ENCODE assay signal across 9 cellular contexts in genomic region chr1:206717237-206717989, GRCh38. TPM values are rescaled to one million over a fixed set of nuclear protein-coding genes. Genes with fewer than 3 reads are reported as not detected.
DNase-seq lines count a peak whose midpoint lies in the region; ATAC-seq and TF ChIP-seq lines count a peak whose summit lies in the region.
"Had no signal": no experiment of that assay in that cellular context is flagged by ENCODE, and none has a peak within 500 bp of the region (broad histone marks: within the 10 kb centered on the region; RNA-seq: fewer than 3 reads in every experiment).

No MANE protein-coding gene starts in this region.

- ATAC-seq in GM18873 (IDR thresholded peaks at IDR 0.05; ENCODE audit: low FRiP score, unreplicated experiment) (peak; percentile 73), HG02759 (IDR thresholded peaks at IDR 0.05; ENCODE audit: unreplicated experiment) (peak; percentile 69), PC-3 (no peak), left lung (peak; percentile 12)

- peaks cover 14% of the 10 kb centered on the region for H3F3A ChIP-seq in PC-3 (ENCODE audit: low read length, unreplicated experiment)

- TF ChIP-seq CTCF in PC-3 (conservative IDR thresholded peaks at IDR 0.05; ENCODE audit: low read depth, low read length): no peak
- no peak for TF ChIP-seq CTCF in left lung (IDR thresholded peaks at IDR 0.05)
- no peak for TF ChIP-seq CTCF in osteocyte (IDR thresholded peaks at IDR 0.05)

- no peaks in the 10 kb centered on the region for H3K9me3 Mint-ChIP-seq in osteocyte (ENCODE audit: unreplicated experiment)

- CTCF ChIA-PET in PC-3 (lab: Charles Lee): interaction anchor here (0.6 kb wide), 2 partner anchors 110 to 192 kb away, joined by 3 to 5 read pairs; no protein-coding TSS in a partner anchor

- H3K36me3 Mint-ChIP-seq in osteocyte (ENCODE audit: unreplicated experiment): no peaks in the 10 kb centered on the region

- POLR2A ChIA-PET in PC-3 (lab: Charles Lee; ENCODE audit: unreplicated experiment): interaction anchor here (0.6 kb wide), 1 partner anchor 33 kb away, joined by 3 read pairs; no protein-coding TSS in a partner anchor

- no peak overlapping the region for H3K27ac Mint-ChIP-seq in osteocyte (ENCODE audit: unreplicated experiment)

- H3K4me3 Mint-ChIP-seq in osteocyte (ENCODE audit: unreplicated experiment): no peak overlapping the region

- H3K4me3 ChIP-seq in PC-3 (ENCODE audit: low read length) (no peak overlapping the region), left lung (no peak overlapping the region)

- H3K4me1 ChIP-seq in PC-3 (ENCODE audit: insufficient read depth, low read length) (peaks cover 54% of the 10 kb centered on the region), left lung (peaks cover 17 to 93% of the 10 kb centered on the region in 2 donors)

- H3K4me2 ChIP-seq in PC-3 (ENCODE audit: low read length): peak overlapping the region; percentile 36

- H3K36me3 ChIP-seq in PC-3 (ENCODE audit: low read depth, low read length) (no peaks in the 10 kb centered on the region), left lung (no peaks in the 10 kb centered on the region)

- BruUV-seq in PC-3 (replicated peaks; lab: Mats Ljungman, UMichigan): no TSS peak

- intact Hi-C loops in PC-3 (cut with micrococcal nuclease): no loop called here
- intact Hi-C loops in left lung (cut with DNase I): no loop called here

- H3K79me2 ChIP-seq in PC-3 (ENCODE audit: low read length): peaks cover 93% of the 10 kb centered on the region

- DNase-seq in PC-3: no peak
- DNase-seq in left lung: no peak
- no peak for DNase-seq in GM03348 (ENCODE audit: low spot score)
- no peak for DNase-seq in NCI-H2196 (lab: John Stamatoyannopoulos, UW; ENCODE audit: unreplicated experiment)
- no peak for DNase-seq in activated CD8-positive, alpha-beta memory T cell treated with anti-CD3 and anti-CD28 coated beads for 24 hours
- DNase-seq in osteocyte (ENCODE audit: extremely low spot score, unreplicated experiment): no peak

- H3K27me3 Mint-ChIP-seq in osteocyte (ENCODE audit: unreplicated experiment): no peaks in the 10 kb centered on the region

- peak overlapping the region; percentile 73 for H3K27ac ChIP-seq in PC-3 (ENCODE audit: low read length)
- H3K27ac ChIP-seq in left lung: peak overlapping the region in 1 of 2 donors; percentile 60

- peaks cover 35% of the 10 kb centered on the region for H3K4me1 Mint-ChIP-seq in osteocyte (ENCODE audit: unreplicated experiment)

- H3K9me2 ChIP-seq in PC-3 (replicated peaks; ENCODE audit: low read length): no peaks in the 10 kb centered on the region

- H2AFZ ChIP-seq in PC-3 (ENCODE audit: low read length): no peak overlapping the region

- H4K20me1 ChIP-seq in PC-3 (ENCODE audit: low read length): peaks cover 21% of the 10 kb centered on the region

- H3K9me3 ChIP-seq in PC-3 (ENCODE audit: low read length): no peaks in the 10 kb centered on the region
- no peaks in the 10 kb centered on the region for H3K9me3 ChIP-seq in left lung

- H3K9ac ChIP-seq in PC-3 (ENCODE audit: low read length): peak overlapping the region; percentile 7; the same call in 1 of the 2 replicates

- no peaks in the 10 kb centered on the region for H3K27me3 ChIP-seq in PC-3 (ENCODE audit: low read length)
- H3K27me3 ChIP-seq in left lung: no peaks in the 10 kb centered on the region

RNA-seq across cellular contexts. Expression of gene MAPKAPK2, which starts 32.7 kb away (rescaled TPM):
- total RNA-seq in PC-3 (2014; rRNA removed) (98.5 and 133 TPM in 2 replicates), left lung (100 to 1,000 TPM in 1 of 2 donors, 10 to 100 TPM in 1; 92.2 to 113 TPM), osteocyte (62.4 and 67.5 TPM in 2 replicates)

RNA-seq across cellular contexts. Expression of gene IL19, which starts 53.2 kb away (rescaled TPM):
- total RNA-seq in PC-3 (2014; rRNA removed): not detected in 2 replicates
- not detected for total RNA-seq in left lung
- total RNA-seq in osteocyte: not detected in 2 replicates
- total RNA-seq: epithelial cell of proximal tubule had no signal

RNA-seq across cellular contexts. Expression of gene IL10, which starts 54.9 kb away (rescaled TPM):
- not detected in 2 replicates for total RNA-seq in PC-3 (2014; rRNA removed)
- total RNA-seq in left lung: 1 to 10 TPM; 3.0 to 6.2 TPM
- total RNA-seq in osteocyte: not detected in 2 replicates
- total RNA-seq: epithelial cell of proximal tubule had no signal
